In genomic region chr19:5829567-5830315, GRCh38 we compare ENCODE assay signal across 1 cellular context.
TF ChIP-seq lines count a peak whose summit lies in the region.

No MANE protein-coding gene starts in this region.

TF ChIP-seq in HEK293, 187 proteins besides CTCF, POLR2A, EP300 and RAD21 (continued from another document):
- TF ChIP-seq REST (tag by site-specific recombination; IDR thresholded peaks at IDR 0.05), result no peak
- no peak for TF ChIP-seq ZNF391 (tag by site-specific recombination; IDR thresholded peaks at IDR 0.05; ENCODE audit: borderline replicate concordance, low read depth)
- TF ChIP-seq PRDM4 (tag by site-specific recombination; IDR thresholded peaks at IDR 0.05), result 0 out of 2 replicates have a peak, but pooled peaks have one; percentile 37
- TF ChIP-seq ZNF623 (tag by site-specific recombination; IDR thresholded peaks at IDR 0.05), result no peak
TF ChIP-seq in HEK293: peak in this region for 4.
